ENCODE assay signal across 1 cellular context in the genomic region with DNA sequence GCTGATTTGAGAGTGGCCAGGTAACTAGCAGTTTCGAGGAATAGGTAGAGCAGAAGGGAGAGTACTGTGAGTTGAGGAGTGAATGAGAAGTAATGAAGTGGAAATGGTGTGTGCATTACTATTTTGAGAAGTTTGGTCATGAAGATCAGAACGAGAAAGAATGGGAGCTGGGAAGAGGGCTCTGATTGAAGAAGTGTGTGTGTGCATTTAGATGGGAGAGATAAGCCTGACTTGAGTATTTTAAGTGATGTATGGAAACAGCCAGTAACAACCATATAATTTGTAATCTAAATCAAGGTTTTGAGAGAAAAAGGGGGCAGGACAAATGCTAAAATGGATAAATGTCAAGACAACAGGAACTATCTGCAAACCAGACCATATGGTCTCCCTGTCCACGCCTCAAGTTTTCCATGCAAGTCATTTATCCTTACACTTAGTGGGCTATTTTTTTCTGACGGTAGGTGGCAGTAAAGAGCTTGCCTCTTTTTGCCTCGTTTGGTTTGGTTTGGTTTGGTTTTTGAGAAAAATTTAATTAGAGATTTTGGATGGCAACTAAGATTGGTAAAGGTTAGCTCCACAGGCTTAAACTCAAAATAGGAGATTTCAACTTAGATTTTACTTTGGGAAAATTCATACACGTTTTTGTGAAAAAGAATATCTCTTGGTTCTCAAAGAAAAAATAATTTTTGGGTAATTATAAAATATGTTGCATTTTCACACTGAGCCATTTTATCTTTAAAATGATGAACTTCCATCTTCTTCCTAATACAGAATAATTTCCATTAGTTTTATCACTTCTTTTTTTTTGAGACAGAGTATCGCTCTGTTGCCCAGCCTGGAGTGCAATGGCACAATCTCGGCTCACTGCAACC.
A peak's percentile ranks its signal among the peaks of the same experiment; 100 is the strongest.
TF ChIP-seq lines count a peak whose summit lies in the region.

No MANE protein-coding gene starts in this region.

TF ChIP-seq in HCT116, 20 proteins besides CTCF, POLR2A, EP300 and RAD21 (continued from another document):
- no peak for TF ChIP-seq REST (IDR thresholded peaks at IDR 0.05; ENCODE audit: low read depth)
- 0 out of 2 replicates have a peak, but pooled peaks have one; percentile 28 for TF ChIP-seq CBX3 (IDR thresholded peaks at IDR 0.05; ENCODE audit: low read depth)
TF ChIP-seq in HCT116: peak in this region for 2.
